ENCODE assay signal across 8 cellular contexts in the genomic region with DNA sequence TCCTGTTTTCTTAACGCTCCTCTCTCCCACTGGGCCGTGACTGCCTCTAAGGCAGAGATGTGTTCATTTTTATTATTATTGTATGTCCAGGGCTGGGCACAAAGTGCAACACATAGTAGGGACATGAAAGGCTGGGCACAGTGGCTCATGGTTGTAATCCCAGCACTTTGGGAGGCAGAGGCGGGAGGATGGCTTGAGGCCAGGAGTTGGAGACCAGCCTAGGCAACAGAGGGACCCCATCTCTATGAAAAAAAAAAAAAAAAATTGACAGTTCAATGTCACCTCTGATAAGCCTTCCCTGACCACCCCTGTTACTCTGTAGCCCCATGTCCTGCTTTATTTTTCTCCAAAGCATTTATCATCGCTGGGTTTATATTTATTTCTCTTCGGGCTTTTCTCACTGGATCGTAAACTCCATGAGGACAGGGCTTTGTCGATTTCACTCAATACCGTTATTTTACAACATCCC. TPM values are rescaled to one million over a fixed set of nuclear protein-coding genes. Genes with fewer than 3 reads are reported as not detected.
A peak's percentile ranks its signal among the peaks of the same experiment; 100 is the strongest.
DNase-seq lines count a peak whose midpoint lies in the region; ATAC-seq and TF ChIP-seq lines count a peak whose summit lies in the region.

No MANE protein-coding gene starts in this region.

- H3K27ac ChIP-seq in layer of hippocampus (ENCODE audit: low read depth, low read length), result peak overlapping the region; percentile 92
- H3K27ac ChIP-seq in stomach, result peak overlapping the region in 4 of 5 donors; percentile 92 to 96 (median 96)

- peaks cover 38% of the 10 kb centered on the region for H3K4me1 Mint-ChIP-seq in T-helper 1 cell treated with Interleukin-12 subunit alpha and Interleukin-12 subunit beta and Interleukin-4 antibody, amounts not matched to agents 30 μg/mL and 1 μg/mL, for 36 hours (ENCODE audit: low read depth)
- H3K4me1 Mint-ChIP-seq in activated T-helper 17 cell treated with anti-CD3 and anti-CD28 coated beads, Interleukin-2, amount 50 U/mL, for 72 hours, result peaks cover 28% of the 10 kb centered on the region

- peak overlapping the region; percentile 99 for H3K4me3 Mint-ChIP-seq in T-helper 1 cell treated with Interleukin-12 subunit alpha and Interleukin-12 subunit beta and Interleukin-4 antibody, amounts not matched to agents 30 μg/mL and 1 μg/mL, for 36 hours
- peak overlapping the region; percentile 98 for H3K4me3 Mint-ChIP-seq in activated T-helper 17 cell treated with anti-CD3 and anti-CD28 coated beads, Interleukin-2, amount 50 U/mL, for 72 hours

- H3K27ac Mint-ChIP-seq in T-helper 1 cell treated with Interleukin-12 subunit alpha and Interleukin-12 subunit beta and Interleukin-4 antibody, amounts not matched to agents 30 μg/mL and 1 μg/mL, for 36 hours, result peak overlapping the region; percentile 97
- peak overlapping the region; percentile 100 for H3K27ac Mint-ChIP-seq in activated T-helper 17 cell treated with anti-CD3 and anti-CD28 coated beads, Interleukin-2, amount 50 U/mL, for 72 hours

- no peaks in the 10 kb centered on the region for H3K27me3 Mint-ChIP-seq in T-helper 1 cell treated with Interleukin-12 subunit alpha and Interleukin-12 subunit beta and Interleukin-4 antibody, amounts not matched to agents 30 μg/mL and 1 μg/mL, for 36 hours (ENCODE audit: low read depth)
- no peaks in the 10 kb centered on the region for H3K27me3 Mint-ChIP-seq in activated T-helper 17 cell treated with anti-CD3 and anti-CD28 coated beads, Interleukin-2, amount 50 U/mL, for 72 hours

- peaks cover 18 to 51% (median 38%) of the 10 kb centered on the region in 4 donors for H3K4me1 ChIP-seq in stomach

- peak overlapping the region; percentile 68 to 88 (median 78) for H3K4me3 ChIP-seq in stomach

- no peak for ATAC-seq in activated T-helper 17 cell treated with anti-CD3 and anti-CD28 coated beads, Interleukin-2, amount 50 U/mL, for 72 hours (replicated peaks)
- ATAC-seq in GM18907 (IDR thresholded peaks at IDR 0.05; ENCODE audit: unreplicated experiment), result no peak

- H3K9me3 ChIP-seq in stomach, result no peaks in the 10 kb centered on the region

- no peak for TF ChIP-seq CTCF in stomach (IDR thresholded peaks at IDR 0.05)

- peaks cover 33% of the 10 kb centered on the region for H3K36me3 Mint-ChIP-seq in T-helper 1 cell treated with Interleukin-12 subunit alpha and Interleukin-12 subunit beta and Interleukin-4 antibody, amounts not matched to agents 30 μg/mL and 1 μg/mL, for 36 hours (ENCODE audit: low read depth)
- H3K36me3 Mint-ChIP-seq in activated T-helper 17 cell treated with anti-CD3 and anti-CD28 coated beads, Interleukin-2, amount 50 U/mL, for 72 hours (ENCODE audit: low read depth), result peaks cover 50% of the 10 kb centered on the region

- no peak for DNase-seq in T-helper 1 cell
- DNase-seq in stomach, result no peak
- DNase-seq in NCI-H1436 (lab: John Stamatoyannopoulos, UW), result no peak
- DNase-seq in effector CD4-positive, alpha-beta T cell, result no peak

- intact Hi-C loops in stomach (cut with DNase I; ENCODE audit: low total_unique reads), result no loop called here

- no peak for TF ChIP-seq EP300 in stomach (IDR thresholded peaks at IDR 0.05)

- H3K27me3 ChIP-seq in layer of hippocampus (ENCODE audit: control insufficient read depth, insufficient read depth, low read length) (no peaks in the 10 kb centered on the region), stomach (no peaks in the 10 kb centered on the region)

- no peak for TF ChIP-seq POLR2A in stomach (IDR thresholded peaks at IDR 0.05)

- peaks cover 5% of the 10 kb centered on the region for H3K9me3 Mint-ChIP-seq in T-helper 1 cell treated with Interleukin-12 subunit alpha and Interleukin-12 subunit beta and Interleukin-4 antibody, amounts not matched to agents 30 μg/mL and 1 μg/mL, for 36 hours
- peaks cover 4% of the 10 kb centered on the region for H3K9me3 Mint-ChIP-seq in activated T-helper 17 cell treated with anti-CD3 and anti-CD28 coated beads, Interleukin-2, amount 50 U/mL, for 72 hours

- WGBS in stomach, 5 donors, result 63 to 69% (median 64%) methylated on average over 8 of the region's 8 CpGs

- H3K36me3 ChIP-seq in stomach, result no peaks in the 10 kb centered on the region

RNA-seq across cellular contexts. Expression of a gene that starts 0.5 kb away (rescaled TPM):
- 100 to 1,000 TPM; 151 to 184 TPM for total RNA-seq in activated T-helper 17 cell treated with anti-CD3 and anti-CD28 coated beads, Interleukin-2, amount 50 U/mL, for 72 hours
- total RNA-seq in stomach, result 100 to 1,000 TPM in 1 of 5 donors, 10 to 100 TPM in 4; 16.2 to 373 (median 38.7) TPM
- polyA plus RNA-seq in stomach, result 10 to 100 TPM; 37.8 to 53.9 (median 48.4) TPM

RNA-seq across cellular contexts. Expression of a gene that starts 16.6 kb away (rescaled TPM):
- 100 to 1,000 TPM; 117 to 166 TPM for total RNA-seq in activated T-helper 17 cell treated with anti-CD3 and anti-CD28 coated beads, Interleukin-2, amount 50 U/mL, for 72 hours
- total RNA-seq in stomach, result 10 to 100 TPM; 14.7 to 78.5 (median 38.8) TPM
- polyA plus RNA-seq in stomach, result 1 to 10 TPM; 4.7 to 8.5 (median 5.7) TPM
